ENCODE assay signal across 9 cellular contexts in genomic region chrX:119604778-119605177, GRCh38. TPM values are rescaled to one million over a fixed set of nuclear protein-coding genes. Genes with fewer than 3 reads are reported as not detected.
DNase-seq lines count a peak whose midpoint lies in the region; ATAC-seq and TF ChIP-seq lines count a peak whose summit lies in the region.
"Had no signal": no experiment of that assay in that cellular context is flagged by ENCODE, and none has a peak within 500 bp of the region (broad histone marks: within the 10 kb centered on the region; RNA-seq: fewer than 3 reads in every experiment).

No MANE protein-coding gene starts in this region.

- no peak overlapping the region for H3K27ac ChIP-seq in SJSA1
- peak overlapping the region in 2 of 4 donors; percentile 87 to 88 for H3K27ac ChIP-seq in esophagus muscularis mucosa (replicated peaks in 1 of 4)
- H3K27ac ChIP-seq in smooth muscle cell (ENCODE audit: low read depth) = no peak overlapping the region
- H3K27ac ChIP-seq in thyroid gland = peak overlapping the region in 1 of 3 donors; percentile 94

- H2AFZ ChIP-seq in smooth muscle cell (ENCODE audit: low read depth) = no peak overlapping the region

- no peak for TF ChIP-seq POLR2A in esophagus muscularis mucosa (IDR thresholded peaks at IDR 0.05; ENCODE audit: low read depth)
- TF ChIP-seq POLR2A in thyroid gland (IDR thresholded peaks at IDR 0.05) = no peak

- H3K27me3 ChIP-seq in SJSA1 (replicated peaks) = no peaks in the 10 kb centered on the region
- H3K27me3 ChIP-seq in esophagus muscularis mucosa = no peaks in the 10 kb centered on the region
- H3K27me3 ChIP-seq in smooth muscle cell (ENCODE audit: low read depth) = no peaks in the 10 kb centered on the region
- H3K27me3 ChIP-seq in thyroid gland = no peaks in the 10 kb centered on the region

- intact Hi-C loops in esophagus muscularis mucosa (cut with DNase I) = loop anchor here (10.0 kb wide), 1 partner anchor 90 kb away; no protein-coding TSS in a partner anchor
- intact Hi-C loops in thyroid gland (cut with DNase I) = no loop called here

- H3K36me3 ChIP-seq in SJSA1 (peaks cover 2% of the 10 kb centered on the region; the same call in 1 of the 2 replicates), esophagus muscularis mucosa (peaks cover 0 to 6% (median 0%) of the 10 kb centered on the region in 4 donors), smooth muscle cell (ENCODE audit: low read depth) (no peaks in the 10 kb centered on the region), thyroid gland (no peaks in the 10 kb centered on the region)

- no peak overlapping the region for H3K9ac ChIP-seq in smooth muscle cell (ENCODE audit: low read depth)

- peaks cover 14% of the 10 kb centered on the region for H4K20me1 ChIP-seq in smooth muscle cell (ENCODE audit: low read depth)

- no peak for ATAC-seq in GM21526 (IDR thresholded peaks at IDR 0.05; ENCODE audit: low FRiP score, unreplicated experiment)
- ATAC-seq in HG02571 (IDR thresholded peaks at IDR 0.05; ENCODE audit: unreplicated experiment) = no peak

- TF ChIP-seq EP300 in esophagus muscularis mucosa (IDR thresholded peaks at IDR 0.05) = no peak

- H3F3A ChIP-seq in smooth muscle cell (ENCODE audit: low read depth) = no peaks in the 10 kb centered on the region

- DNase-seq in NCI-H146 (lab: John Stamatoyannopoulos, UW) (peak; percentile 7), NCI-H146 treated with DMSO at 0.1 percent for 48 hours (lab: John Stamatoyannopoulos, UW; ENCODE audit: unreplicated experiment) (no peak), SJSA1 (ENCODE audit: low read depth in 1 of 2, low spot score in 2 of 2) (no peak), esophagus muscularis mucosa (ENCODE audit: extremely low spot score) (no peak), smooth muscle cell (lab: John Stamatoyannopoulos, UW; ENCODE audit: unreplicated experiment) (no peak), thyroid gland (no peak)
- DNase-seq: ACHN had no signal

- H3K4me3 ChIP-seq in SJSA1 = peak overlapping the region; percentile 86
- H3K4me3 ChIP-seq in esophagus muscularis mucosa = peak overlapping the region; percentile 66 to 73 (median 70)
- H3K4me3 ChIP-seq in smooth muscle cell = peak overlapping the region; percentile 62
- peak overlapping the region in 1 of 3 donors; percentile 43 for H3K4me3 ChIP-seq in thyroid gland (replicated peaks in 1 of 3)

- TF ChIP-seq CTCF in esophagus muscularis mucosa (IDR thresholded peaks at IDR 0.05) (no peak), smooth muscle cell (IDR thresholded peaks at IDR 0.05; ENCODE audit: borderline replicate concordance, insufficient read depth, poor library complexity, severe bottlenecking) (no peak), thyroid gland (IDR thresholded peaks at IDR 0.05) (no peak)

- 45% methylated on average over 9 of the region's 9 CpGs for WGBS in esophagus muscularis mucosa
- 60% methylated on average over 9 of the region's 9 CpGs for WGBS in smooth muscle cell (ENCODE audit: low lambda C conversion rate)
- 21 to 36% methylated on average over 4 to 9 of the region's 9 CpGs for WGBS in thyroid gland, 2 donors

- peak overlapping the region; percentile 90 for H3K4me2 ChIP-seq in smooth muscle cell

- peaks cover 29% of the 10 kb centered on the region for H3K79me2 ChIP-seq in smooth muscle cell (ENCODE audit: low read depth)

- H3K9me3 ChIP-seq in SJSA1 (replicated peaks) = no peaks in the 10 kb centered on the region
- H3K9me3 ChIP-seq in esophagus muscularis mucosa = no peaks in the 10 kb centered on the region
- no peaks in the 10 kb centered on the region for H3K9me3 ChIP-seq in smooth muscle cell (replicated peaks; ENCODE audit: low read depth)
- H3K9me3 ChIP-seq in thyroid gland = no peaks in the 10 kb centered on the region

- 0 out of 2 replicates have a peak, but pooled peaks cover 5% of the 10 kb centered on the region for H3K4me1 ChIP-seq in SJSA1 (replicated peaks)
- peaks cover 0 to 15% (median 5%) of the 10 kb centered on the region in 4 donors for H3K4me1 ChIP-seq in esophagus muscularis mucosa
- H3K4me1 ChIP-seq in smooth muscle cell (ENCODE audit: low read depth) = no peaks in the 10 kb centered on the region
- H3K4me1 ChIP-seq in thyroid gland = peaks cover 0 to 6% of the 10 kb centered on the region in 2 donors

RNA-seq across cellular contexts. Expression of gene NKRF, which starts 1.4 kb away (rescaled TPM):
- total RNA-seq in SJSA1 (2014; rRNA removed; shearing (Covaris generic)) = 3.1 and 4.7 TPM in 2 replicates
- total RNA-seq in esophagus muscularis mucosa (1 to 10 TPM; 3.3 to 6.7 (median 5.3) TPM), smooth muscle cell (5.6 and 8.0 TPM in 2 replicates), thyroid gland (1 to 10 TPM; 6.1 to 9.5 (median 7.9) TPM)
- 2.4 and 4.0 TPM in 2 replicates for polyA plus RNA-seq in smooth muscle cell

RNA-seq across cellular contexts. Expression of gene UBE2A, which starts 30.4 kb away (rescaled TPM):
- 46.0 and 60.0 TPM in 2 replicates for total RNA-seq in SJSA1 (2014; rRNA removed; shearing (Covaris generic))
- 10 to 100 TPM; 24.5 to 39.9 (median 33.3) TPM for total RNA-seq in esophagus muscularis mucosa
- 76.0 and 76.7 TPM in 2 replicates for total RNA-seq in smooth muscle cell
- polyA plus RNA-seq in smooth muscle cell = 86.4 and 101 TPM in 2 replicates
- total RNA-seq in thyroid gland = 10 to 100 TPM; 29.8 to 70.3 (median 41.3) TPM

RNA-seq across cellular contexts. Expression of gene STEEP1, which starts 39.6 kb away (rescaled TPM):
- total RNA-seq in SJSA1 (2014; rRNA removed; shearing (Covaris generic)) = 58.1 and 68.8 TPM in 2 replicates
- total RNA-seq in esophagus muscularis mucosa = 10 to 100 TPM; 18.1 to 24.7 (median 20.6) TPM
- 20.6 and 25.1 TPM in 2 replicates for total RNA-seq in smooth muscle cell
- polyA plus RNA-seq in smooth muscle cell = 8.1 and 9.8 TPM in 2 replicates
- total RNA-seq in thyroid gland = 10 to 100 TPM; 20.6 to 42.0 (median 33.7) TPM
